ENCODE assay signal across 8 cellular contexts in genomic region chr15:38354321-38354929, GRCh38.
DNase-seq lines count a peak whose midpoint lies in the region; ATAC-seq and TF ChIP-seq lines count a peak whose summit lies in the region.

No MANE protein-coding gene starts in this region.

- POLR2A ChIA-PET in BJ (lab: Charles Lee) = no interaction called here
- POLR2A ChIA-PET in activated CD4-positive, alpha-beta T cell treated with anti-CD3 and anti-CD28 coated beads for 36 hours (lab: Charles Lee) = interaction anchor here (0.7 kb wide), 1 partner anchor 101 kb away, joined by 3 read pairs; no protein-coding TSS in a partner anchor

- H3K4me3 ChIP-seq in BJ (ENCODE audit: low read depth, low read length) = no peak overlapping the region
- no peak overlapping the region for H3K4me3 ChIP-seq in coronary artery
- H3K4me3 ChIP-seq in lower leg skin (ENCODE audit: low read depth, poor library complexity, severe bottlenecking) = no peak overlapping the region

- no peak for ATAC-seq in activated CD4-positive, alpha-beta T cell treated with anti-CD3 and anti-CD28 coated beads for 36 hours
- ATAC-seq in HG03354 (IDR thresholded peaks at IDR 0.05; ENCODE audit: poor library complexity, severe bottlenecking, unreplicated experiment) = no peak

- H3K27ac ChIP-seq in coronary artery = no peak overlapping the region

- TF ChIP-seq POLR2A in lower leg skin (IDR thresholded peaks at IDR 0.05) = no peak

- WGBS in lower leg skin, 2 donors = 36 to 38% methylated on average over 3 of the region's 3 CpGs

- H3K9me3 Mint-ChIP-seq in activated CD4-positive, alpha-beta T cell treated with anti-CD3 and anti-CD28 coated beads for 36 hours (ENCODE audit: low read depth) = no peaks in the 10 kb centered on the region

- TF ChIP-seq CTCF in BJ (IDR thresholded peaks at IDR 0.05; ENCODE audit: insufficient read depth, low read depth, low read length) (peak; percentile 69), GM20000 (IDR thresholded peaks at IDR 0.05; ENCODE audit: extremely low read depth, missing control alignments) (peak; percentile 80), coronary artery (IDR thresholded peaks at IDR 0.05) (peak; percentile 55), lower leg skin (IDR thresholded peaks at IDR 0.05) (no peak)

- CTCF ChIA-PET in BJ (lab: Yijun Ruan, JAX) = interaction anchor here (0.9 to 5.9 kb wide), 6 partner anchors 9 to 359 kb away, joined by 3 to 35 read pairs (median 4); no protein-coding TSS in a partner anchor
- CTCF ChIA-PET in activated CD4-positive, alpha-beta T cell treated with anti-CD3 and anti-CD28 coated beads for 36 hours (lab: Charles Lee) = interaction anchor here (0.6 to 1.6 kb wide), 3 partner anchors 103 to 360 kb away, joined by 3 to 6 read pairs (median 3); no protein-coding TSS in a partner anchor

- intact Hi-C loops in activated CD4-positive, alpha-beta T cell treated with anti-CD3 and anti-CD28 coated beads for 36 hours (cut with DNase I, micrococcal nuclease) = loop anchor here (1.0 to 10.0 kb wide), 5 partner anchors 352 to 587 kb away; no protein-coding TSS in a partner anchor
- intact Hi-C loops in lower leg skin (cut with DNase I; ENCODE audit: low total_unique reads) = no loop called here

- H3K4me1 Mint-ChIP-seq in activated CD4-positive, alpha-beta T cell treated with anti-CD3 and anti-CD28 coated beads for 36 hours = no peaks in the 10 kb centered on the region

- H3K36me3 Mint-ChIP-seq in activated CD4-positive, alpha-beta T cell treated with anti-CD3 and anti-CD28 coated beads for 36 hours (ENCODE audit: low read depth) = no peaks in the 10 kb centered on the region

- H3K36me3 ChIP-seq in BJ (ENCODE audit: control insufficient read depth, insufficient read depth, low read length) = peaks cover 2% of the 10 kb centered on the region

- H3K27ac Mint-ChIP-seq in activated CD4-positive, alpha-beta T cell treated with anti-CD3 and anti-CD28 coated beads for 36 hours = no peak overlapping the region

- H3K27me3 ChIP-seq in BJ (ENCODE audit: control insufficient read depth, insufficient read depth, low read length) = no peaks in the 10 kb centered on the region

- H3K4me3 Mint-ChIP-seq in activated CD4-positive, alpha-beta T cell treated with anti-CD3 and anti-CD28 coated beads for 36 hours = no peak overlapping the region

- DNase-seq in BJ (ENCODE audit: low read depth) (no peak), GM20000 (ENCODE audit: low spot score) (peak; percentile 41), NCI-H2171 treated with DMSO at 0.1 percent for 48 hours (lab: John Stamatoyannopoulos, UW) (peak; percentile 30), coronary artery (ENCODE audit: low spot score) (no peak), lower leg skin (ENCODE audit: low spot score in 2 of 2) (peak; percentile 67 to 84)
- DNase-seq in activated CD4-positive, alpha-beta T cell treated with anti-CD3 and anti-CD28 coated beads for 36 hours = peak; percentile 75
- DNase-seq in stimulated activated CD8-positive, alpha-beta memory T cell treated with anti-CD3 and anti-CD28 coated beads, Interleukin-15, amount 100 ng/mL, for 24 hours (ENCODE audit: low read depth) = peak; percentile 3

- H3K27me3 Mint-ChIP-seq in activated CD4-positive, alpha-beta T cell treated with anti-CD3 and anti-CD28 coated beads for 36 hours = peaks cover 2% of the 10 kb centered on the region

Comparison
In these comparisons a context has a peak if more than half of its experiments do, and no peak if none do; other contexts are left out.
1. DNase-seq: peak in GM20000 (single experiment), NCI-H2171 treated with DMSO at 0.1 percent for 48 hours (single experiment), activated CD4-positive, alpha-beta T cell treated with anti-CD3 and anti-CD28 coated beads for 36 hours (single experiment), lower leg skin (2 of 2) and stimulated activated CD8-positive, alpha-beta memory T cell treated with anti-CD3 and anti-CD28 coated beads, Interleukin-15, amount 100 ng/mL, for 24 hours (single experiment); none in BJ (single experiment) and coronary artery (single experiment).
2. CTCF ChIP-seq: peak in BJ (single experiment), GM20000 (single experiment) and coronary artery (single experiment); none in lower leg skin (0 of 3).